In genomic region chr10:119120413-119120867, GRCh38 we compare ENCODE assay signal across 8 cellular contexts. TPM values are rescaled to one million over a fixed set of nuclear protein-coding genes. Genes with fewer than 3 reads are reported as not detected.
A peak's percentile ranks its signal among the peaks of the same experiment; 100 is the strongest.
DNase-seq lines count a peak whose midpoint lies in the region; ATAC-seq lines count a peak whose summit lies in the region.

No MANE protein-coding gene starts in this region.

- H3K27ac ChIP-seq in ACC112 (ENCODE audit: low read depth, low read length): peak overlapping the region; percentile 41

- H3K27ac Mint-ChIP-seq in activated T-helper 2 cell treated with anti-CD3 and anti-CD28 coated beads, Interferon-gamma antibody, Interleukin-2, Interleukin-4, amounts not matched to agents 10 μg/mL and 5 μg/mL and 100 μg/mL, durations not matched to agents 14 hours and 24 hours and 36 hours: peak overlapping the region; percentile 42
- H3K27ac Mint-ChIP-seq in stimulated activated naive B cell treated with anti-CD40 and anti-IgM and Interleukin-4, amounts not matched to agents 10 μg/mL and 1 μg/mL and 100 μg/mL, for 72 hours: peak overlapping the region; percentile 25

- ATAC-seq in GM19035 (IDR thresholded peaks at IDR 0.05; ENCODE audit: unreplicated experiment) (peak; percentile 88), HG03097 (IDR thresholded peaks at IDR 0.05; ENCODE audit: low FRiP score, unreplicated experiment) (peak; percentile 77)
- peak; percentile 87 to 94 for ATAC-seq in stimulated activated naive B cell treated with anti-CD40 and anti-IgM and Interleukin-4, amounts not matched to agents 10 μg/mL and 1 μg/mL and 100 μg/mL, for 72 hours (replicated peaks)

- peaks cover 3% of the 10 kb centered on the region for H3K79me2 ChIP-seq in ACC112 (ENCODE audit: control insufficient read depth, insufficient read depth, low read length, unreplicated experiment)

- H3K27me3 Mint-ChIP-seq in activated T-helper 2 cell treated with anti-CD3 and anti-CD28 coated beads, Interferon-gamma antibody, Interleukin-2, Interleukin-4, amounts not matched to agents 10 μg/mL and 5 μg/mL and 100 μg/mL, durations not matched to agents 14 hours and 24 hours and 36 hours (ENCODE audit: low read depth): no peaks in the 10 kb centered on the region
- H3K27me3 Mint-ChIP-seq in stimulated activated naive B cell treated with anti-CD40 and anti-IgM and Interleukin-4, amounts not matched to agents 10 μg/mL and 1 μg/mL and 100 μg/mL, for 72 hours: no peaks in the 10 kb centered on the region

- peaks cover 5% of the 10 kb centered on the region for H3K4me1 ChIP-seq in ACC112 (ENCODE audit: control insufficient read depth, insufficient read depth, low read length, unreplicated experiment)

- no peaks in the 10 kb centered on the region for H3K9me3 Mint-ChIP-seq in activated T-helper 2 cell treated with anti-CD3 and anti-CD28 coated beads, Interferon-gamma antibody, Interleukin-2, Interleukin-4, amounts not matched to agents 10 μg/mL and 5 μg/mL and 100 μg/mL, durations not matched to agents 14 hours and 24 hours and 36 hours
- H3K9me3 Mint-ChIP-seq in stimulated activated naive B cell treated with anti-CD40 and anti-IgM and Interleukin-4, amounts not matched to agents 10 μg/mL and 1 μg/mL and 100 μg/mL, for 72 hours: no peaks in the 10 kb centered on the region

- no peak overlapping the region for H3K4me3 Mint-ChIP-seq in activated T-helper 2 cell treated with anti-CD3 and anti-CD28 coated beads, Interferon-gamma antibody, Interleukin-2, Interleukin-4, amounts not matched to agents 10 μg/mL and 5 μg/mL and 100 μg/mL, durations not matched to agents 14 hours and 24 hours and 36 hours (ENCODE audit: low read depth)
- H3K4me3 Mint-ChIP-seq in stimulated activated naive B cell treated with anti-CD40 and anti-IgM and Interleukin-4, amounts not matched to agents 10 μg/mL and 1 μg/mL and 100 μg/mL, for 72 hours: no peak overlapping the region

- no peak for DNase-seq in activated T-helper 2 cell treated with anti-CD3 and anti-CD28 coated beads, Interferon-gamma antibody, Interleukin-2, Interleukin-4, amounts not matched to agents 10 μg/mL and 5 μg/mL and 100 μg/mL, durations not matched to agents 14 hours and 24 hours and 36 hours (ENCODE audit: low spot score)
- DNase-seq in stimulated activated naive B cell treated with anti-CD40 and anti-IgM and Interleukin-4, amounts not matched to agents 10 μg/mL and 1 μg/mL and 100 μg/mL, for 72 hours: no peak
- DNase-seq in posterior vena cava (ENCODE audit: low spot score): no peak
- no peak for DNase-seq in hippocampal formation (lab: John Stamatoyannopoulos, UW)
- DNase-seq in DMS 273 treated with DMSO at 0.1 percent for 48 hours (lab: John Stamatoyannopoulos, UW): no peak

- peaks cover 11% of the 10 kb centered on the region for H3K36me3 ChIP-seq in ACC112 (ENCODE audit: insufficient read depth, low read length)

- H3K4me3 ChIP-seq in ACC112 (ENCODE audit: low read depth, low read length): no peak overlapping the region

- no peaks in the 10 kb centered on the region for H3K27me3 ChIP-seq in ACC112 (ENCODE audit: insufficient read depth, low read length)

- no peak overlapping the region for H2AFZ ChIP-seq in ACC112 (ENCODE audit: low read length, unreplicated experiment)

- H3K4me1 Mint-ChIP-seq in activated T-helper 2 cell treated with anti-CD3 and anti-CD28 coated beads, Interferon-gamma antibody, Interleukin-2, Interleukin-4, amounts not matched to agents 10 μg/mL and 5 μg/mL and 100 μg/mL, durations not matched to agents 14 hours and 24 hours and 36 hours (ENCODE audit: low read depth): peaks cover 14% of the 10 kb centered on the region
- no peaks in the 10 kb centered on the region for H3K4me1 Mint-ChIP-seq in stimulated activated naive B cell treated with anti-CD40 and anti-IgM and Interleukin-4, amounts not matched to agents 10 μg/mL and 1 μg/mL and 100 μg/mL, for 72 hours

- peaks cover 58% of the 10 kb centered on the region for H3K36me3 Mint-ChIP-seq in activated T-helper 2 cell treated with anti-CD3 and anti-CD28 coated beads, Interferon-gamma antibody, Interleukin-2, Interleukin-4, amounts not matched to agents 10 μg/mL and 5 μg/mL and 100 μg/mL, durations not matched to agents 14 hours and 24 hours and 36 hours (ENCODE audit: low read depth)
- peaks cover 19 to 27% of the 10 kb centered on the region in 2 donors for H3K36me3 Mint-ChIP-seq in stimulated activated naive B cell treated with anti-CD40 and anti-IgM and Interleukin-4, amounts not matched to agents 10 μg/mL and 1 μg/mL and 100 μg/mL, for 72 hours

- intact Hi-C loops in activated T-helper 2 cell treated with anti-CD3 and anti-CD28 coated beads, Interferon-gamma antibody, Interleukin-2, Interleukin-4, amounts not matched to agents 10 μg/mL and 5 μg/mL and 100 μg/mL, durations not matched to agents 14 hours and 24 hours and 36 hours (cut with micrococcal nuclease): loop anchor here (1.0 kb wide), 1 partner anchor 11 kb away; no protein-coding TSS in a partner anchor
- intact Hi-C loops in posterior vena cava (cut with DNase I): no loop called here

RNA-seq across cellular contexts. Expression of gene DENND10, which starts 16.5 kb away (rescaled TPM):
- total RNA-seq in activated T-helper 2 cell treated with anti-CD3 and anti-CD28 coated beads, Interferon-gamma antibody, Interleukin-2, Interleukin-4, amounts not matched to agents 10 μg/mL and 5 μg/mL and 100 μg/mL, durations not matched to agents 14 hours and 24 hours and 36 hours: 26.0 and 26.2 TPM in 2 replicates
- total RNA-seq in posterior vena cava: 10 to 100 TPM; 19.5 to 25.9 TPM

RNA-seq across cellular contexts. Expression of gene EIF3A, which starts 39.8 kb away (rescaled TPM):
- total RNA-seq in activated T-helper 2 cell treated with anti-CD3 and anti-CD28 coated beads, Interferon-gamma antibody, Interleukin-2, Interleukin-4, amounts not matched to agents 10 μg/mL and 5 μg/mL and 100 μg/mL, durations not matched to agents 14 hours and 24 hours and 36 hours: 161 and 164 TPM in 2 replicates
- total RNA-seq in posterior vena cava: 100 to 1,000 TPM in 1 of 2 donors, 10 to 100 TPM in 1; 82.2 to 101 TPM

RNA-seq across cellular contexts. Expression of gene SFXN4, which starts 45.1 kb away (rescaled TPM):
- total RNA-seq in activated T-helper 2 cell treated with anti-CD3 and anti-CD28 coated beads, Interferon-gamma antibody, Interleukin-2, Interleukin-4, amounts not matched to agents 10 μg/mL and 5 μg/mL and 100 μg/mL, durations not matched to agents 14 hours and 24 hours and 36 hours: 43.5 and 44.8 TPM in 2 replicates
- total RNA-seq in posterior vena cava: 10 to 100 TPM; 10.8 to 13.5 TPM

RNA-seq across cellular contexts. Expression of gene PRDX3, which starts 58.2 kb away (rescaled TPM):
- 177 and 182 TPM in 2 replicates for total RNA-seq in activated T-helper 2 cell treated with anti-CD3 and anti-CD28 coated beads, Interferon-gamma antibody, Interleukin-2, Interleukin-4, amounts not matched to agents 10 μg/mL and 5 μg/mL and 100 μg/mL, durations not matched to agents 14 hours and 24 hours and 36 hours
- 100 to 1,000 TPM in 1 of 2 donors, 10 to 100 TPM in 1; 95.8 to 106 TPM for total RNA-seq in posterior vena cava
